In the genomic region with DNA sequence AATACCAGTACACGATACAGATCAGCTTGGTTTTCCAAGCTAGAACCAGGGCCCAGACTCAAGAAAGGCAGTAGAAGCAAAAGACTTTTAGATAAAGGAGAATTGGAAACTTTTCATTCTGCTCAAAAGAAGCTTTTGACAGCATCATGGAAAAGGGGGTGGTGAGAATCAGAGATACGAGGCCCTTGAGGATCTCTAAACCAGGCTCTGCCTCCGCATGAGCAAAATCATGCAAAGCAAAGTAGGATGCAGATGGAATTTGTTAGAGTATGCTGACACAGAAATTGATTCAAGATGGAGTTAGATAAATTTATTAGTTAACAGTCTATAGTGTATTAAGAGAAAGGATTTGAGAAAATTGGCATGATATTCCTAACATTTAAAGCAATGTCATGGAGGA, we compare ENCODE assay signal across 16 cellular contexts. TPM values are rescaled to one million over a fixed set of nuclear protein-coding genes. Genes with fewer than 3 reads are reported as not detected.
DNase-seq lines count a peak whose midpoint lies in the region; ATAC-seq and TF ChIP-seq lines count a peak whose summit lies in the region.
"Had no signal": no experiment of that assay in that cellular context is flagged by ENCODE, and none has a peak within 500 bp of the region (broad histone marks: within the 10 kb centered on the region; RNA-seq: fewer than 3 reads in every experiment).

No MANE protein-coding gene starts in this region.

- DNase-seq in left ventricle myocardium inferior (no peak), heart right ventricle (no peak), hepatocyte (ENCODE audit: low spot score) (peak; percentile 23), putamen (ENCODE audit: low spot score) (peak; percentile 61), GOT3 (lab: John Stamatoyannopoulos, UW) (no peak), dermis blood vessel endothelial cell (no peak), D341Med (ENCODE audit: low spot score) (no peak)
- DNase-seq: AML-193; Caco-2; CD8-positive, alpha-beta memory T cell; DMS53; GF-D8 had no signal

- no peaks in the 10 kb centered on the region for H3K9me2 ChIP-seq in hepatocyte (replicated peaks; ENCODE audit: insufficient read depth)

- H4K20me1 ChIP-seq in hepatocyte (ENCODE audit: insufficient read depth, poor library complexity, severe bottlenecking) = no peaks in the 10 kb centered on the region
- H4K20me1 ChIP-seq: BLaER1 had no signal

- ATAC-seq in heart right ventricle = no peak
- ATAC-seq in HG02840 (IDR thresholded peaks at IDR 0.05; ENCODE audit: low FRiP score, unreplicated experiment) = no peak

- peak overlapping the region; percentile 10 for H3K27ac ChIP-seq in left ventricle myocardium inferior (replicated peaks)
- no peak overlapping the region for H3K27ac ChIP-seq in heart right ventricle
- H3K27ac ChIP-seq in hepatocyte = peak overlapping the region; percentile 79
- H3K27ac ChIP-seq: 22Rv1, BLaER1 had no signal

- intact Hi-C loops in left ventricle myocardium inferior (cut with micrococcal nuclease) = no loop called here
- intact Hi-C loops in heart right ventricle (cut with DNase I) = no loop called here

- 91 to 93% methylated on average over 3 of the region's 3 CpGs for WGBS in heart right ventricle, 2 donors
- 63% methylated on average over 3 of the region's 3 CpGs for WGBS in hepatocyte (ENCODE audit: low lambda C conversion rate, missing lambda C conversion rate)

- H3K4me3 ChIP-seq in left ventricle myocardium inferior = no peak overlapping the region
- H3K4me3 ChIP-seq in heart right ventricle = no peak overlapping the region
- H3K4me3 ChIP-seq in hepatocyte = no peak overlapping the region
- H3K4me3 ChIP-seq: BLaER1, HAP-1 had no signal

- no peak overlapping the region for H3K4me2 ChIP-seq in hepatocyte
- H3K4me2 ChIP-seq: BLaER1 had no signal

- no peaks in the 10 kb centered on the region for H3K79me2 ChIP-seq in hepatocyte

- peaks cover 42% of the 10 kb centered on the region for H3K36me3 ChIP-seq in left ventricle myocardium inferior
- H3K36me3 ChIP-seq in heart right ventricle = peaks cover 0 to 69% (median 7%) of the 10 kb centered on the region in 9 donors
- H3K36me3 ChIP-seq in hepatocyte (replicated peaks; ENCODE audit: insufficient read depth, low read depth) = no peaks in the 10 kb centered on the region
- H3K36me3 ChIP-seq: BLaER1, HAP-1 had no signal

- no peak overlapping the region for H2AFZ ChIP-seq in hepatocyte

- H3K27me3 ChIP-seq in left ventricle myocardium inferior (ENCODE audit: low read depth) (no peaks in the 10 kb centered on the region), heart right ventricle (no peaks in the 10 kb centered on the region), hepatocyte (no peaks in the 10 kb centered on the region)
- H3K27me3 ChIP-seq: BLaER1 had no signal

- TF ChIP-seq CTCF in left ventricle myocardium inferior (IDR thresholded peaks at IDR 0.05; ENCODE audit: borderline replicate concordance) (no peak), heart right ventricle (IDR thresholded peaks at IDR 0.05) (no peak), hepatocyte (IDR thresholded peaks at IDR 0.05; ENCODE audit: poor library complexity) (no peak)

- H3K4me1 ChIP-seq in left ventricle myocardium inferior (peaks cover 34% of the 10 kb centered on the region), heart right ventricle (peaks cover under 1 to 26% (median 19%) of the 10 kb centered on the region in 9 donors), hepatocyte (ENCODE audit: insufficient read depth) (no peaks in the 10 kb centered on the region)
- H3K4me1 ChIP-seq: Caco-2, HAP-1 had no signal

- H3K9me3 ChIP-seq in left ventricle myocardium inferior (replicated peaks) (no peaks in the 10 kb centered on the region), heart right ventricle (no peaks in the 10 kb centered on the region), hepatocyte (ENCODE audit: low read depth) (no peaks in the 10 kb centered on the region)
- H3K9me3 ChIP-seq: BLaER1, Caco-2, HAP-1 had no signal

RNA-seq across cellular contexts. Expression of a gene that starts 39.8 kb away (rescaled TPM):
- total RNA-seq in left ventricle myocardium inferior (84.8 TPM), heart right ventricle (10 to 100 TPM; 61.5 to 92.3 (median 70.9) TPM), hepatocyte (18.8 and 21.9 TPM in 2 replicates), dermis blood vessel endothelial cell (74.4 and 102 TPM in 2 replicates)
- polyA plus RNA-seq in heart right ventricle (10 to 100 TPM; 27.7 to 33.5 TPM), hepatocyte (37.3 and 50.4 TPM in 2 replicates)

Comparison
In these comparisons a context has a peak if more than half of its experiments do, and no peak if none do; other contexts are left out.
1. H3K27ac ChIP-seq: peak in left ventricle myocardium inferior (single experiment) and hepatocyte (single experiment); none in heart right ventricle (0 of 10).
2. DNase-seq: peak in hepatocyte (single experiment) and putamen (single experiment); none in left ventricle myocardium inferior (single experiment), heart right ventricle (0 of 2), GOT3 (single experiment), dermis blood vessel endothelial cell (single experiment) and D341Med (single experiment).